Comparison of ENCODE assay signal across 1 cellular context in the genomic region with DNA sequence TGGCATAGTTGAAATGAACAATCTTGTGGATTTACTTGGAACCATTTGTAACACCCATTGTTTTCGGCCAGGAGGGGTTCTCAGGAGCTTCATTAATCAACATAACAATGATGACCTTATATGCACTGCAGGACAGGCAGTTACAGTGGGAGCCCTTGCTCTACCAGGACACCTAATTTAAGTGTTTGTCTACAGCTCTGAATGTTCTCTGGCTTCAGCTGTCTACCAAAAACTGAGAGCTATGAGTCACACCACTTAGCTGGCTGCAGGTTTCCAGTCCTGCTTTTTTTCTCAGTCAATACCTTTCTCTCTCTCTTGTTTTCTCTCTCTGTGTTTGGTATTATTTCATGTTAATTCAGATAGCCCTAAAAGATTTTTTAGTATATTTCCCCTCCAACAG.
TF ChIP-seq lines count a peak whose summit lies in the region.

No MANE protein-coding gene starts in this region.

TF ChIP-seq in SK-N-SH, 30 proteins besides CTCF, POLR2A, EP300 and RAD21 (continued from another document):
- no peak for TF ChIP-seq RCOR1 (IDR thresholded peaks at IDR 0.05; ENCODE audit: low read length)
- no peak for TF ChIP-seq SMC3 (IDR thresholded peaks at IDR 0.05; ENCODE audit: low read depth, low read length)
- TF ChIP-seq NFIC (IDR thresholded peaks at IDR 0.05; ENCODE audit: borderline replicate concordance): peak; percentile 55; the same call in 1 of the 2 replicates
- TF ChIP-seq EZH2phosphoT487 (IDR thresholded peaks at IDR 0.05; ENCODE audit: borderline replicate concordance, low read depth): no peak
- TF ChIP-seq, protein P1, sequence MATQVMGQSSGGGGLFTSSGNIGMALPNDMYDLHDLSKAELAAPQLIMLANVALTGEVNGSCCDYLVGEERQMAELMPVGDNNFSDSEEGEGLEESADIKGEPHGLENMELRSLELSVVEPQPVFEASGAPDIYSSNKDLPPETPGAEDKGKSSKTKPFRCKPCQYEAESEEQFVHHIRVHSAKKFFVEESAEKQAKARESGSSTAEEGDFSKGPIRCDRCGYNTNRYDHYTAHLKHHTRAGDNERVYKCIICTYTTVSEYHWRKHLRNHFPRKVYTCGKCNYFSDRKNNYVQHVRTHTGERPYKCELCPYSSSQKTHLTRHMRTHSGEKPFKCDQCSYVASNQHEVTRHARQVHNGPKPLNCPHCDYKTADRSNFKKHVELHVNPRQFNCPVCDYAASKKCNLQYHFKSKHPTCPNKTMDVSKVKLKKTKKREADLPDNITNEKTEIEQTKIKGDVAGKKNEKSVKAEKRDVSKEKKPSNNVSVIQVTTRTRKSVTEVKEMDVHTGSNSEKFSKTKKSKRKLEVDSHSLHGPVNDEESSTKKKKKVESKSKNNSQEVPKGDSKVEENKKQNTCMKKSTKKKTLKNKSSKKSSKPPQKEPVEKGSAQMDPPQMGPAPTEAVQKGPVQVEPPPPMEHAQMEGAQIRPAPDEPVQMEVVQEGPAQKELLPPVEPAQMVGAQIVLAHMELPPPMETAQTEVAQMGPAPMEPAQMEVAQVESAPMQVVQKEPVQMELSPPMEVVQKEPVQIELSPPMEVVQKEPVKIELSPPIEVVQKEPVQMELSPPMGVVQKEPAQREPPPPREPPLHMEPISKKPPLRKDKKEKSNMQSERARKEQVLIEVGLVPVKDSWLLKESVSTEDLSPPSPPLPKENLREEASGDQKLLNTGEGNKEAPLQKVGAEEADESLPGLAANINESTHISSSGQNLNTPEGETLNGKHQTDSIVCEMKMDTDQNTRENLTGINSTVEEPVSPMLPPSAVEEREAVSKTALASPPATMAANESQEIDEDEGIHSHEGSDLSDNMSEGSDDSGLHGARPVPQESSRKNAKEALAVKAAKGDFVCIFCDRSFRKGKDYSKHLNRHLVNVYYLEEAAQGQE (IDR thresholded peaks at IDR 0.05; ENCODE audit: low read depth, low read length): no peak
